ENCODE assay signal across 21 cellular contexts in the genomic region with DNA sequence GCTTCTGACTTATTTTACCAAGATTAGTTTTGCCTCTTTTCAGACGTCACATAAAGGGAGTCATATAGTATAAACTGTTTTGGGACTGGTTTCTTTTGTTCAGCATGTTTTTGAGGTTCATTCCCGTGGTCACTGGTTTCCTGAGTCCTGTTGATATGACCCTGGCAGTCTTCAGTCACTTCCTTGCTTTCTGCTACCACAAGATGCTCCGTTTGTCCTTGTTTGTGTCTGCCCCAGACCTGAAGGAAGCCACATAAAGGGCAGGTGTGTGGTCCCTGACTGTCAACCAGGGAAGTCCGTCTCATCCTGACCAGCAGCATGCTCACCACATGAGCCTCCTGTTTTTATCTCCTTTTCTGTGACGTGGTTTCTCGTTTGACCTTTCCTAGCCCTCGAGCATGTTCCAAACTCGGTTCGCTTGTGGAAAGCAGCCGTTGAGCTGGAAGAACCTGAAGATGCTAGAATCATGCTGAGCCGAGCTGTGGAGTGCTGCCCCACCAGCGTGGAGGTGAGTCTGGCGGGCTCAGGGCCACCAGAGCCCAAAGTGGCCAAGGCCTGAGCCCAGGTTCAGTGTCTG. TPM values are rescaled to one million over a fixed set of nuclear protein-coding genes. Genes with fewer than 3 reads are reported as not detected.
DNase-seq lines count a peak whose midpoint lies in the region; ATAC-seq and TF ChIP-seq lines count a peak whose summit lies in the region.
"Had no signal": no experiment of that assay in that cellular context is flagged by ENCODE, and none has a peak within 500 bp of the region (broad histone marks: within the 10 kb centered on the region; RNA-seq: fewer than 3 reads in every experiment).

No MANE protein-coding gene starts in this region.

- no peak overlapping the region for H3K4me3 ChIP-seq in BLaER1
- peak overlapping the region; percentile 3 for H3K4me3 ChIP-seq in GM12865 (ENCODE audit: low read depth, low read length)
- no peak overlapping the region for H3K4me3 ChIP-seq in smooth muscle cell
- H3K4me3 ChIP-seq: colonic mucosa, ovary, upper lobe of right lung had no signal

- H3K79me2 ChIP-seq in smooth muscle cell (ENCODE audit: low read depth): peaks cover 7% of the 10 kb centered on the region

- POLR2A ChIA-PET in activated CD8-positive, alpha-beta T cell treated with anti-CD3 and anti-CD28 coated beads for 36 hours (lab: Charles Lee): no interaction called here

- TF ChIP-seq CTCF in GM12865 (IDR thresholded peaks at IDR 0.05; ENCODE audit: insufficient read depth, low read depth, low read length, missing control alignments): no peak
- no peak for TF ChIP-seq CTCF in activated CD8-positive, alpha-beta T cell treated with anti-CD3 and anti-CD28 coated beads for 36 hours (IDR thresholded peaks at IDR 0.05)
- no peak for TF ChIP-seq CTCF in endothelial cell (IDR thresholded peaks at IDR 0.05; ENCODE audit: unreplicated experiment)
- TF ChIP-seq CTCF in progenitor cell of endocrine pancreas (IDR thresholded peaks at IDR 0.05; ENCODE audit: unreplicated experiment): no peak
- TF ChIP-seq CTCF in smooth muscle cell (IDR thresholded peaks at IDR 0.05; ENCODE audit: borderline replicate concordance, insufficient read depth, poor library complexity, severe bottlenecking): no peak

- DNase-seq in GM12865 (ENCODE audit: low read depth) (peak; percentile 42), endothelial cell (ENCODE audit: low spot score) (no peak), SW480 (ENCODE audit: low spot score) (no peak), progenitor cell of endocrine pancreas (ENCODE audit: low spot score, unreplicated experiment) (no peak), smooth muscle cell (lab: John Stamatoyannopoulos, UW; ENCODE audit: unreplicated experiment) (no peak), NCI-H1105 (lab: John Stamatoyannopoulos, UW) (no peak)
- no peak for DNase-seq in activated CD8-positive, alpha-beta T cell treated with anti-CD3 and anti-CD28 coated beads for 36 hours
- DNase-seq: colonic mucosa; DMS79 treated with DMSO at 0.1 percent for 48 hours; hippocampal formation; NCI-H1417; NCI-H2171 treated with DMSO at 0.1 percent for 48 hours; ovary; stimulated activated naive CD4-positive, alpha-beta T cell; upper lobe of right lung had no signal

- peaks cover 6% of the 10 kb centered on the region for H3K9me3 ChIP-seq in BLaER1
- no peaks in the 10 kb centered on the region for H3K9me3 ChIP-seq in smooth muscle cell (replicated peaks; ENCODE audit: low read depth)
- H3K9me3 ChIP-seq: colonic mucosa, ovary, upper lobe of right lung had no signal

- H3K4me3 Mint-ChIP-seq in activated CD8-positive, alpha-beta T cell treated with anti-CD3 and anti-CD28 coated beads for 36 hours: no peak overlapping the region
- H3K4me3 Mint-ChIP-seq in endothelial cell (ENCODE audit: unreplicated experiment): peak overlapping the region; percentile 88
- H3K4me3 Mint-ChIP-seq in progenitor cell of endocrine pancreas (ENCODE audit: low read depth): no peak overlapping the region
- H3K4me3 Mint-ChIP-seq: activated naive CD8-positive, alpha-beta T cell; brain had no signal

- H3K36me3 ChIP-seq in BLaER1 (peaks cover 66% of the 10 kb centered on the region), smooth muscle cell (ENCODE audit: low read depth) (peaks cover 12% of the 10 kb centered on the region)
- H3K36me3 ChIP-seq: ovary had no signal

- no peaks in the 10 kb centered on the region for H3K27me3 Mint-ChIP-seq in activated CD8-positive, alpha-beta T cell treated with anti-CD3 and anti-CD28 coated beads for 36 hours
- H3K27me3 Mint-ChIP-seq in endothelial cell (ENCODE audit: unreplicated experiment): peaks cover 12% of the 10 kb centered on the region
- no peaks in the 10 kb centered on the region for H3K27me3 Mint-ChIP-seq in progenitor cell of endocrine pancreas
- H3K27me3 Mint-ChIP-seq: activated naive CD8-positive, alpha-beta T cell; brain had no signal

- H4K20me1 ChIP-seq in BLaER1 (peaks cover 67% of the 10 kb centered on the region), smooth muscle cell (ENCODE audit: low read depth) (peaks cover 50% of the 10 kb centered on the region)

- H3K9me3 Mint-ChIP-seq in activated CD8-positive, alpha-beta T cell treated with anti-CD3 and anti-CD28 coated beads for 36 hours: peaks cover 14% of the 10 kb centered on the region
- H3K9me3 Mint-ChIP-seq in endothelial cell (ENCODE audit: unreplicated experiment): peaks cover 15% of the 10 kb centered on the region
- H3K9me3 Mint-ChIP-seq in progenitor cell of endocrine pancreas (ENCODE audit: low read depth): no peaks in the 10 kb centered on the region

- H3K27me3 ChIP-seq in BLaER1 (no peaks in the 10 kb centered on the region), smooth muscle cell (ENCODE audit: low read depth) (no peaks in the 10 kb centered on the region)
- H3K27me3 ChIP-seq: colonic mucosa, ovary, upper lobe of right lung had no signal

- no peak for ATAC-seq in activated CD8-positive, alpha-beta T cell treated with anti-CD3 and anti-CD28 coated beads for 36 hours
- ATAC-seq: Right ventricle myocardium inferior, sciatic nerve, upper lobe of right lung had no signal

- H3K9ac ChIP-seq in BLaER1 (no peak overlapping the region), smooth muscle cell (ENCODE audit: low read depth) (no peak overlapping the region)

- intact Hi-C loops in activated CD8-positive, alpha-beta T cell treated with anti-CD3 and anti-CD28 coated beads for 36 hours (cut with micrococcal nuclease): no loop called here

- H3K27ac Mint-ChIP-seq in activated CD8-positive, alpha-beta T cell treated with anti-CD3 and anti-CD28 coated beads for 36 hours: peak overlapping the region; percentile 6
- H3K27ac Mint-ChIP-seq in endothelial cell (ENCODE audit: unreplicated experiment) (peak overlapping the region; percentile 89), progenitor cell of endocrine pancreas (no peak overlapping the region)
- H3K27ac Mint-ChIP-seq: brain had no signal

- H3K4me2 ChIP-seq in BLaER1: peak overlapping the region; percentile 86
- H3K4me2 ChIP-seq in smooth muscle cell: no peak overlapping the region

- H3K27ac ChIP-seq in BLaER1: 0 out of 2 replicates have a peak overlapping the region, but pooled peaks have one; percentile 23
- H3K27ac ChIP-seq in smooth muscle cell (ENCODE audit: low read depth): no peak overlapping the region
- H3K27ac ChIP-seq: colonic mucosa, ovary, upper lobe of right lung had no signal

- H3K4me1 Mint-ChIP-seq in activated CD8-positive, alpha-beta T cell treated with anti-CD3 and anti-CD28 coated beads for 36 hours (ENCODE audit: low read depth): peaks cover 26% of the 10 kb centered on the region
- H3K4me1 Mint-ChIP-seq in endothelial cell (ENCODE audit: unreplicated experiment) (peaks cover 22% of the 10 kb centered on the region), progenitor cell of endocrine pancreas (ENCODE audit: low read depth) (no peaks in the 10 kb centered on the region)
- H3K4me1 Mint-ChIP-seq: brain had no signal

- H3F3A ChIP-seq in smooth muscle cell (ENCODE audit: low read depth): no peaks in the 10 kb centered on the region

- H3K4me1 ChIP-seq in BLaER1: peaks cover 73% of the 10 kb centered on the region
- no peaks in the 10 kb centered on the region for H3K4me1 ChIP-seq in smooth muscle cell (ENCODE audit: low read depth)
- H3K4me1 ChIP-seq: colonic mucosa, upper lobe of right lung had no signal

- 93% methylated on average over 13 of the region's 13 CpGs for WGBS in smooth muscle cell (ENCODE audit: low lambda C conversion rate)

- H2AFZ ChIP-seq in smooth muscle cell (ENCODE audit: low read depth): no peak overlapping the region

- peaks cover 71% of the 10 kb centered on the region for H3K36me3 Mint-ChIP-seq in activated CD8-positive, alpha-beta T cell treated with anti-CD3 and anti-CD28 coated beads for 36 hours (ENCODE audit: low read depth)
- peaks cover 49% of the 10 kb centered on the region for H3K36me3 Mint-ChIP-seq in endothelial cell (ENCODE audit: low read depth, unreplicated experiment)
- peaks cover 27% of the 10 kb centered on the region for H3K36me3 Mint-ChIP-seq in progenitor cell of endocrine pancreas (ENCODE audit: insufficient read depth)

- CTCF ChIA-PET in activated CD8-positive, alpha-beta T cell treated with anti-CD3 and anti-CD28 coated beads for 36 hours (lab: Charles Lee): interaction anchor here (1.7 kb wide), 1 partner anchor 30 kb away, joined by 4 read pairs; no protein-coding TSS in a partner anchor

RNA-seq across cellular contexts. Expression of gene C20orf204, which starts 26.1 kb away (rescaled TPM):
- total RNA-seq in activated CD8-positive, alpha-beta T cell treated with anti-CD3 and anti-CD28 coated beads for 36 hours: 1 to 10 TPM; 2.8 to 4.7 TPM
- total RNA-seq in endothelial cell (ENCODE audit: unreplicated experiment): 14.2 TPM
- total RNA-seq in progenitor cell of endocrine pancreas: 3.3 and 3.4 TPM in 2 replicates
- total RNA-seq in smooth muscle cell: 0.09 and 2.0 TPM in 2 replicates
- polyA plus RNA-seq in smooth muscle cell: 0.87 and 5.2 TPM in 2 replicates

RNA-seq across cellular contexts. Expression of gene PRPF6, which starts 29.0 kb away (rescaled TPM):
- 10 to 100 TPM; 53.0 to 55.5 TPM for total RNA-seq in activated CD8-positive, alpha-beta T cell treated with anti-CD3 and anti-CD28 coated beads for 36 hours
- total RNA-seq in endothelial cell (ENCODE audit: unreplicated experiment): 73.4 TPM
- total RNA-seq in progenitor cell of endocrine pancreas: 74.7 and 76.4 TPM in 2 replicates
- 33.3 and 36.5 TPM in 2 replicates for total RNA-seq in smooth muscle cell
- polyA plus RNA-seq in smooth muscle cell: 51.2 and 55.2 TPM in 2 replicates

RNA-seq across cellular contexts. Expression of gene SAMD10, which starts 30.5 kb away (rescaled TPM):
- 10 to 100 TPM; 17.4 to 17.5 TPM for total RNA-seq in activated CD8-positive, alpha-beta T cell treated with anti-CD3 and anti-CD28 coated beads for 36 hours
- total RNA-seq in endothelial cell (ENCODE audit: unreplicated experiment) (5.0 TPM), progenitor cell of endocrine pancreas (12.8 and 14.0 TPM in 2 replicates), smooth muscle cell (0.13 and 0.27 TPM in 2 replicates)
- 1.2 and 4.3 TPM in 2 replicates for polyA plus RNA-seq in smooth muscle cell

RNA-seq across cellular contexts. Expression of gene SOX18, which starts 39.5 kb away (rescaled TPM):
- total RNA-seq in activated CD8-positive, alpha-beta T cell treated with anti-CD3 and anti-CD28 coated beads for 36 hours: not detected
- total RNA-seq in endothelial cell (ENCODE audit: unreplicated experiment) (149 TPM), progenitor cell of endocrine pancreas (not detected in 2 replicates), smooth muscle cell (0.54 and 2.9 TPM in 2 replicates)
- 9.7 and 11.3 TPM in 2 replicates for polyA plus RNA-seq in smooth muscle cell
- polyA plus RNA-seq: keratinocyte had no signal

RNA-seq across cellular contexts. Expression of gene ZNF512B, which starts 40.2 kb away (rescaled TPM):
- 1 to 10 TPM; 7.5 to 8.6 TPM for total RNA-seq in activated CD8-positive, alpha-beta T cell treated with anti-CD3 and anti-CD28 coated beads for 36 hours
- total RNA-seq in endothelial cell (ENCODE audit: unreplicated experiment) (40.8 TPM), progenitor cell of endocrine pancreas (49.4 and 50.5 TPM in 2 replicates), smooth muscle cell (4.6 and 6.8 TPM in 2 replicates)
- polyA plus RNA-seq in smooth muscle cell: 5.6 and 7.7 TPM in 2 replicates
